32 cellular contexts compared by ENCODE assay signal in the genomic region with DNA sequence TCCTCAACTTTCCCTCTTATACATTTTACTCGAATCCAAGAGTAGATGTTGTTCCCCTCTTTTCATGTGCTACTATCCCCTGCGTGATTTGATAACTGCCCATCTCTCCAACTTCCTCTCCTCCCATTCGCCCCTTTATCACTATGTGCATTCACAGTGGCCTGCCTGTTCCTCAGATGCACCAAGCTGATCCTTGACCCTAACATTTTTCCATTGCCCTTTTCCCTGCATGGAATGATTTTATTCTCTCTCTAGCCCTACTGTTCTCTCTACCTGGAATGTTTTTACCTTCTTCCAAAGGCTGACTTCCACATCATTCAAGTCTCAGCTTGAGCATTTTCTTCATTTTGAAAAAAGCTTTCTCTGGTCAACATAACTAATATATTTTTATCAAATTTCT. TPM values are rescaled to one million over a fixed set of nuclear protein-coding genes. Genes with fewer than 3 reads are reported as not detected.
"Had no signal": no experiment of that assay in that cellular context is flagged by ENCODE, and none has a peak within 500 bp of the region (broad histone marks: within the 10 kb centered on the region; RNA-seq: fewer than 3 reads in every experiment).

No MANE protein-coding gene starts in this region.

- H3K4me1 Mint-ChIP-seq: naive thymus-derived CD4-positive, alpha-beta T cell; natural killer cell; stimulated activated memory B cell treated with anti-CD40 and anti-IgM and Interleukin-4, amounts not matched to agents 10 μg/mL and 1 μg/mL and 100 μg/mL, for 72 hours; stimulated activated naive CD8-positive, alpha-beta T cell treated with anti-CD3 and anti-CD28 coated beads, Interleukin-15, amount 100 ng/mL, for 72 hours had no signal

- H3K36me3 ChIP-seq: neutrophil, pancreas, spleen, suprapubic skin, tibial nerve, upper lobe of left lung, vagina had no signal

- H3K4me3 ChIP-seq: pancreas, psoas muscle, skin epidermis, smooth muscle cell, spleen, suprapubic skin, testis, tibial nerve, upper lobe of left lung, vagina had no signal

- H3K27ac ChIP-seq: neutrophil, pancreas, psoas muscle, skin epidermis, spleen, suprapubic skin, testis, tibial nerve, upper lobe of left lung, vagina had no signal

- H3K9me3 Mint-ChIP-seq: nephron progenitor cell had no signal

- H3K27me3 ChIP-seq: neutrophil, pancreas, spleen, suprapubic skin, testis, tibial nerve, upper lobe of left lung, vagina had no signal

- H3K4me1 ChIP-seq: pancreas, psoas muscle, spleen, suprapubic skin, testis, upper lobe of left lung, vagina had no signal

- H3K27ac Mint-ChIP-seq: naive thymus-derived CD4-positive, alpha-beta T cell; natural killer cell; nephron progenitor cell; stimulated activated memory B cell treated with anti-CD40 and anti-IgM and Interleukin-4, amounts not matched to agents 10 μg/mL and 1 μg/mL and 100 μg/mL, for 72 hours; stimulated activated naive CD8-positive, alpha-beta T cell treated with anti-CD3 and anti-CD28 coated beads, Interleukin-15, amount 100 ng/mL, for 72 hours had no signal

- H3K4me2 ChIP-seq: smooth muscle cell had no signal

- H3K9me3 ChIP-seq: neutrophil, pancreas, psoas muscle, spleen, suprapubic skin, testis, tibial nerve, upper lobe of left lung, vagina had no signal

- ATAC-seq: naive thymus-derived CD4-positive, alpha-beta T cell; natural killer cell; psoas muscle; right cardiac atrium; sciatic nerve; stimulated activated memory B cell treated with anti-CD40 and anti-IgM and Interleukin-4, amounts not matched to agents 10 μg/mL and 1 μg/mL and 100 μg/mL, for 72 hours; stimulated activated naive CD8-positive, alpha-beta T cell treated with anti-CD3 and anti-CD28 coated beads, Interleukin-15, amount 100 ng/mL, for 72 hours; stimulated activated naive CD8-positive, alpha-beta T cell treated with anti-CD3 and anti-CD28 coated beads, Interleukin-15, Interleukin-2, amounts not matched to agents 100 U/mL and 50 U/mL, for 24 hours had no signal

- H3K36me3 Mint-ChIP-seq: naive thymus-derived CD4-positive, alpha-beta T cell; natural killer cell; stimulated activated memory B cell treated with anti-CD40 and anti-IgM and Interleukin-4, amounts not matched to agents 10 μg/mL and 1 μg/mL and 100 μg/mL, for 72 hours had no signal

- H3K4me3 Mint-ChIP-seq: naive thymus-derived CD4-positive, alpha-beta T cell; natural killer cell; nephron progenitor cell; neural crest cell; stimulated activated memory B cell treated with anti-CD40 and anti-IgM and Interleukin-4, amounts not matched to agents 10 μg/mL and 1 μg/mL and 100 μg/mL, for 72 hours; stimulated activated naive CD8-positive, alpha-beta T cell treated with anti-CD3 and anti-CD28 coated beads, Interleukin-15, amount 100 ng/mL, for 72 hours had no signal

- FAIRE-seq: pancreas, urothelium cell line had no signal

- DNase-seq: naive thymus-derived CD4-positive, alpha-beta T cell; natural killer cell; nephron progenitor cell; nucleus accumbens; pancreas; psoas muscle; right cardiac atrium; spleen; stimulated activated CD4-positive, alpha-beta T cell treated with anti-CD3 and anti-CD28 coated beads, Interleukin-12 subunit alpha, Interleukin-12 subunit beta, amount 100 ng/mL, for 4 hours; stimulated activated CD4-positive, alpha-beta T cell treated with anti-CD3 and anti-CD28 coated beads, Interleukin-1b, Interleukin-23, amount 100 ng/mL, for 48 hours; stimulated activated CD4-positive, alpha-beta T cell treated with anti-CD3 and anti-CD28 coated beads, Interleukin-4, amount 100 ng/mL, for 1 hour; stimulated activated CD4-positive, alpha-beta T cell treated with anti-CD3 and anti-CD28 coated beads, Interleukin-4, amount 100 ng/mL, for 4 hours; stimulated activated CD8-positive, alpha-beta memory T cell treated with anti-CD3 and anti-CD28 coated beads, Interleukin-4, amount 100 ng/mL, for 48 hours; stimulated activated naive CD4-positive, alpha-beta T cell; stimulated activated naive CD8-positive, alpha-beta T cell treated with anti-CD3 and anti-CD28 coated beads, Interleukin-15, amount 100 ng/mL, for 72 hours; stimulated activated naive CD8-positive, alpha-beta T cell treated with anti-CD3 and anti-CD28 coated beads, Interleukin-15, Interleukin-2, amounts not matched to agents 100 U/mL and 50 U/mL, for 24 hours; substantia nigra; testis; trophoblast cell; upper lobe of left lung had no signal

- H3K27me3 Mint-ChIP-seq: naive thymus-derived CD4-positive, alpha-beta T cell; stimulated activated memory B cell treated with anti-CD40 and anti-IgM and Interleukin-4, amounts not matched to agents 10 μg/mL and 1 μg/mL and 100 μg/mL, for 72 hours; stimulated activated naive CD8-positive, alpha-beta T cell treated with anti-CD3 and anti-CD28 coated beads, Interleukin-15, amount 100 ng/mL, for 72 hours had no signal

RNA-seq across cellular contexts. Expression of gene BBOX1, which starts 15.8 kb away (rescaled TPM):
- total RNA-seq: naive thymus-derived CD4-positive, alpha-beta T cell; natural killer cell; neural crest cell; omental fat pad; posterior vena cava; right cardiac atrium; spleen had no signal
- polyA plus RNA-seq: naive thymus-derived CD4-positive, alpha-beta T cell; spleen had no signal

RNA-seq across cellular contexts. Expression of gene FIBIN, which starts 31.0 kb away (rescaled TPM):
- total RNA-seq: naive thymus-derived CD4-positive, alpha-beta T cell; natural killer cell had no signal
- polyA plus RNA-seq: naive thymus-derived CD4-positive, alpha-beta T cell had no signal
